15 cellular contexts compared by ENCODE assay signal in the genomic region with DNA sequence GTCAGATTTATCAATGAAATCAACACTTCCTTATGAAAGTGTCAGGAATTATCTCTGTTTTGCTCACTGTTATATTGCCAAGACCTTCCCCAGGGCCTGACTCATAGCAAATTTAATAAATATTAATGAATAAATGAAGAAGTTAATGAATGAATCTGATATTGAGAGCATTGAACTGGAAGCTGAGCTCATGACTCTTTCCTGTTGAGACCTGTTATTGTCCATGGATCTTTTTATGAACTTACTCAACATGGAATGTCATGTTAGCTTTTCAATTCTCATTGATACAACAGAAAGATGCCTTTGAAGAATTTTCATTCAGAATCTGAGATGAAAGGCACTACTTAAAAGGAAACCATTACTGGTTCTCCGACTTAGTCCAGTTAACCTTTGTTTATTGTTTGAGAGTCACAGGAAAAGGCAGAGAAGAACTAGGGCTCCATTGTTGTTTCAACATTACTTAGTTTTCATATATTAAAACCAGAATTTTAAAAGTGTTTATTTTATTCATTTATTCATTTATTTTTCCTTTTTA.
A peak's percentile ranks its signal among the peaks of the same experiment; 100 is the strongest.
DNase-seq lines count a peak whose midpoint lies in the region; ATAC-seq, FAIRE-seq and TF ChIP-seq lines count a peak whose summit lies in the region.
"Had no signal": no experiment of that assay in that cellular context is flagged by ENCODE, and none has a peak within 500 bp of the region (broad histone marks: within the 10 kb centered on the region; RNA-seq: fewer than 3 reads in every experiment).

No MANE protein-coding gene starts in this region.

- no peak for DNase-seq in D721Med (ENCODE audit: insufficient read length, low spot score)
- DNase-seq in SK-MEL-5 (ENCODE audit: low read depth, low spot score): peak; percentile 74
- DNase-seq in foreskin keratinocyte: peak in 1 of 2 donors; percentile 32
- DNase-seq in stimulated activated naive CD8-positive, alpha-beta T cell treated with anti-CD3 and anti-CD28 coated beads, Interleukin-15, Interleukin-2, amounts not matched to agents 100 U/mL and 50 U/mL, for 24 hours: no peak
- DNase-seq in glomerular visceral epithelial cell (ENCODE audit: extremely low spot score): no peak
- DNase-seq: CD8-positive, alpha-beta T cell; COR-L47; HCEC 1CT had no signal

- ATAC-seq in foreskin keratinocyte (peak; percentile 54), HG02852 (IDR thresholded peaks at IDR 0.05; ENCODE audit: unreplicated experiment) (no peak)
- ATAC-seq in stimulated activated naive CD8-positive, alpha-beta T cell treated with anti-CD3 and anti-CD28 coated beads, Interleukin-15, Interleukin-2, amounts not matched to agents 100 U/mL and 50 U/mL, for 24 hours: no peak
- ATAC-seq: CD8-positive, alpha-beta T cell; GM23338 had no signal

- in situ Hi-C loops in SK-MEL-5 (cut with HindIII; ENCODE audit: low pct_unique_long_range_greater_than_20kb, low sequenced_read_pairs): no loop called here

- TF ChIP-seq CTCF in D721Med (IDR thresholded peaks at IDR 0.05; ENCODE audit: insufficient read depth, missing control alignments): no peak
- no peak for TF ChIP-seq CTCF in foreskin keratinocyte (conservative IDR thresholded peaks at IDR 0.05)

- no peaks in the 10 kb centered on the region for H3K27me3 ChIP-seq in foreskin keratinocyte
- H3K27me3 ChIP-seq: BLaER1 treated with 17β-estradiol and CSF1 and Interleukin-3, amounts not matched to agents 10 nM and 100 nM had no signal

- no peaks in the 10 kb centered on the region for H3K4me1 ChIP-seq in foreskin keratinocyte
- H3K4me1 ChIP-seq: BLaER1 treated with 17β-estradiol and CSF1 and Interleukin-3, amounts not matched to agents 10 nM and 100 nM had no signal

- peak; percentile 21 for FAIRE-seq in D721Med (lab: Jason Lieb, UNC)
- FAIRE-seq: GM12892, GM18507, H54 had no signal

- no peak overlapping the region for H3K27ac ChIP-seq in foreskin keratinocyte
- H3K27ac ChIP-seq: BLaER1 treated with 17β-estradiol and CSF1 and Interleukin-3, amounts not matched to agents 10 nM and 100 nM; HL-60 had no signal
